Comparison of ENCODE assay signal across 22 cellular contexts in the genomic region with DNA sequence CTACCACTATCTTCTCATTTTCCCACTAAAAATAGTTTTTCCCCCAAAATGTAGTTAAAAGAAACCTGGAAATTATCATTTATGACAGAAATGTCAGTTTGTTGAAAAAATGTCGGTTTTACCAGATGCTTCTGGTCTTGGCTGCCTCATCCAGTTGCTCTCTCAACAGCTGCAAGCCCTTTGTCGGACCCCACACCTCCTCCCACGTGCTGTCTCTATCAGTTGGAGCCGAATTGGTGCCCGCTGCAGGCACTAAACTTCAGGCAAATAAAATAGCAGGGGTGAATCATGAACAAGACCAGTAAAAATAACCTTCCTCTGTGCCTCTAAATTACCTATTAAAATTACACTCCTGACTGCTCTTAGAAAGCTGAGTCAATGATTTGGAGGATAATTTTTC.
A peak's percentile ranks its signal among the peaks of the same experiment; 100 is the strongest.
DNase-seq lines count a peak whose midpoint lies in the region; ATAC-seq and TF ChIP-seq lines count a peak whose summit lies in the region.
"Had no signal": no experiment of that assay in that cellular context is flagged by ENCODE, and none has a peak within 500 bp of the region (broad histone marks: within the 10 kb centered on the region; RNA-seq: fewer than 3 reads in every experiment).

No MANE protein-coding gene starts in this region.

- H3K4me1 Mint-ChIP-seq in endodermal cell = peaks cover 23% of the 10 kb centered on the region
- peaks cover 26% of the 10 kb centered on the region for H3K4me1 Mint-ChIP-seq in nephron
- H3K4me1 Mint-ChIP-seq: CD4-positive, CD25-positive, alpha-beta regulatory T cell; CD8-positive, alpha-beta memory T cell had no signal

- H3K27ac Mint-ChIP-seq in endodermal cell = no peak overlapping the region
- H3K27ac Mint-ChIP-seq in nephron = peak overlapping the region; percentile 23 to 68 (median 27)
- H3K27ac Mint-ChIP-seq: CD4-positive, CD25-positive, alpha-beta regulatory T cell; CD8-positive, alpha-beta memory T cell; GM23338 had no signal

- H3K36me3 ChIP-seq in SJCRH30 = no peaks in the 10 kb centered on the region
- H3K36me3 ChIP-seq in endodermal cell (ENCODE audit: control insufficient read depth, insufficient read depth, low read length) = no peaks in the 10 kb centered on the region
- H3K36me3 ChIP-seq in right atrium auricular region = no peaks in the 10 kb centered on the region
- H3K36me3 ChIP-seq: BE2C had no signal

- DNase-seq in SJCRH30 (peak; percentile 71 to 80), endodermal cell (no peak), GM19238 (ENCODE audit: insufficient read length, low spot score) (no peak), T-helper 9 cell (no peak), right atrium auricular region (ENCODE audit: low spot score) (no peak)
- DNase-seq: ACHN; BE2C; C1 segment of cervical spinal cord; CD4-positive, CD25-positive, alpha-beta regulatory T cell; CD8-positive, alpha-beta memory T cell; COR-L47; DMS 273 treated with DMSO at 0.1 percent for 48 hours; DMS53; DND-41; H7; IMR-90 had no signal

- ATAC-seq in HG02885 (IDR thresholded peaks at IDR 0.05; ENCODE audit: poor library complexity, unreplicated experiment) = no peak
- ATAC-seq: GM23338, HCT116, K562 had no signal

- H3K27ac ChIP-seq in SJCRH30 (peak overlapping the region; percentile 56), endodermal cell (ENCODE audit: low read depth, low read length) (no peak overlapping the region), right atrium auricular region (no peak overlapping the region)
- H3K27ac ChIP-seq: HL-60 had no signal

- H3K4me3 ChIP-seq in SJCRH30 (no peak overlapping the region), endodermal cell (ENCODE audit: low read length) (peak overlapping the region; percentile 21), right atrium auricular region (no peak overlapping the region)
- H3K4me3 ChIP-seq: GM23338, K562 had no signal

- H3K4me3 Mint-ChIP-seq in endodermal cell (no peak overlapping the region), nephron (no peak overlapping the region)
- H3K4me3 Mint-ChIP-seq: CD4-positive, CD25-positive, alpha-beta regulatory T cell; CD8-positive, alpha-beta memory T cell; GM23338 had no signal

- H3K4me1 ChIP-seq in SJCRH30 (peaks cover 23% of the 10 kb centered on the region), endodermal cell (ENCODE audit: control insufficient read depth, insufficient read depth, low read length) (no peaks in the 10 kb centered on the region), right atrium auricular region (no peaks in the 10 kb centered on the region)
- H3K4me1 ChIP-seq: BE2C had no signal

- WGBS in endodermal cell (ENCODE audit: insufficient coverage in 1 of 2, insufficient read length in 1 of 2), 2 experiments = 87 to 96% methylated on average over 3 to 5 of the region's 5 CpGs

- H3K27me3 ChIP-seq in SJCRH30 = no peaks in the 10 kb centered on the region
- H3K27me3 ChIP-seq in endodermal cell (ENCODE audit: control insufficient read depth, insufficient read depth, low read length, poor library complexity, severe bottlenecking) = no peaks in the 10 kb centered on the region
- H3K27me3 ChIP-seq in right atrium auricular region = no peaks in the 10 kb centered on the region

- H3K27me3 Mint-ChIP-seq in endodermal cell (ENCODE audit: insufficient read depth) (peaks cover 2% of the 10 kb centered on the region), nephron (ENCODE audit: low read depth) (no peaks in the 10 kb centered on the region)
- H3K27me3 Mint-ChIP-seq: CD4-positive, CD25-positive, alpha-beta regulatory T cell; CD8-positive, alpha-beta memory T cell had no signal

- H3K9me3 Mint-ChIP-seq in endodermal cell = peaks cover 29% of the 10 kb centered on the region
- H3K9me3 Mint-ChIP-seq in nephron = no peaks in the 10 kb centered on the region
- H3K9me3 Mint-ChIP-seq: GM23338 had no signal

- H3K36me3 Mint-ChIP-seq in endodermal cell (ENCODE audit: low read depth) = peaks cover 3% of the 10 kb centered on the region
- H3K36me3 Mint-ChIP-seq in nephron (ENCODE audit: low read depth) = no peaks in the 10 kb centered on the region
- H3K36me3 Mint-ChIP-seq: CD4-positive, CD25-positive, alpha-beta regulatory T cell; CD8-positive, alpha-beta memory T cell had no signal

- TF ChIP-seq CTCF in endodermal cell (conservative IDR thresholded peaks at IDR 0.05) (no peak), nephron (IDR thresholded peaks at IDR 0.05; ENCODE audit: unreplicated experiment in 3 of 3) (no peak), right atrium auricular region (IDR thresholded peaks at IDR 0.05) (no peak)

- H3K9ac ChIP-seq in endodermal cell (ENCODE audit: extremely low read depth, low read length, poor library complexity, severe bottlenecking) = no peak overlapping the region

- H3K9me3 ChIP-seq in SJCRH30 (replicated peaks) = no peaks in the 10 kb centered on the region
- H3K9me3 ChIP-seq in endodermal cell (ENCODE audit: control insufficient read depth, low read length) = peaks cover 19% of the 10 kb centered on the region
- H3K9me3 ChIP-seq in right atrium auricular region = no peaks in the 10 kb centered on the region
- H3K9me3 ChIP-seq: BE2C had no signal

Comparison
In these comparisons a context has a peak if more than half of its experiments do, and no peak if none do; other contexts are left out.
1. DNase-seq: peak in SJCRH30 (2 of 2); none in endodermal cell (single experiment), GM19238 (single experiment), T-helper 9 cell (single experiment) and right atrium auricular region (single experiment).